ENCODE assay signal across 12 cellular contexts in the genomic region with DNA sequence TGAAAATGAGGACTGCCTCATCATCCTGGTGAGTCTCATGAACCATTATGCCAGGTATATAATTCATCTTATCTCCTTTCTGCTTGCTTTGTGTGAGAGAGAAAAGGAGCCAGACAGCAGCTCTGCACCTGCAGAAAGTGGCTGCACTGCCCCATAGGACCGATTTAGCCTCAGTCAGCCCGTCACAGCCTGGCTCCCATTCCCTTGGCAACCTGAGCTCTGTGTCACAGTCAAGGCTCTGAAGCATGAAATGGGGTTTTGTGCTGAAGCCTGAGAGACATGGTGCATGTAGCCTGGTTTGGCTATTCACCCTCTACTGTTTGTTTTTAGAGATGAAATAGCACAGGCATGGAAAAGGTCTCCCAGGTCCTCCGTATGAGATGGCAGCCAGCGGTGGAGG.
DNase-seq lines count a peak whose midpoint lies in the region; ATAC-seq and TF ChIP-seq lines count a peak whose summit lies in the region.
"Had no signal": no experiment of that assay in that cellular context is flagged by ENCODE, and none has a peak within 500 bp of the region (broad histone marks: within the 10 kb centered on the region; RNA-seq: fewer than 3 reads in every experiment).

No MANE protein-coding gene starts in this region.

- H2AFZ ChIP-seq in PC-3 (ENCODE audit: low read length) = no peak overlapping the region
- H2AFZ ChIP-seq: PC-9 had no signal

- CTCF ChIA-PET in PC-3 (lab: Charles Lee) = no interaction called here

- TF ChIP-seq CTCF in VCaP (conservative IDR thresholded peaks at IDR 0.05) (no peak), PC-3 (conservative IDR thresholded peaks at IDR 0.05; ENCODE audit: low read depth, low read length) (no peak)

- peak overlapping the region; percentile 82 for H3K27ac ChIP-seq in VCaP
- no peak overlapping the region for H3K27ac ChIP-seq in PC-3 (ENCODE audit: low read length)
- H3K27ac ChIP-seq: PC-9, testis had no signal

- DNase-seq in Caki2 (ENCODE audit: low read depth) (peak; percentile 57), NAMALWA (ENCODE audit: low spot score) (peak; percentile 91), HuH-7 (ENCODE audit: low spot score) (no peak), globus pallidus (ENCODE audit: low spot score) (no peak), PC-3 (no peak)
- DNase-seq: activated CD8-positive, alpha-beta memory T cell treated with anti-CD3 and anti-CD28 coated beads, Interleukin-2, amount 50 U/mL, for 48 hours; amniotic stem cell; PC-9; testis had no signal

- no peaks in the 10 kb centered on the region for H3K9me2 ChIP-seq in PC-3 (replicated peaks; ENCODE audit: low read length)

- H3K27me3 ChIP-seq in PC-3 (ENCODE audit: low read length) = no peaks in the 10 kb centered on the region
- H3K27me3 ChIP-seq: testis had no signal

- in situ Hi-C loops in Caki2 (cut with HindIII; ENCODE audit: low pct_unique_long_range_greater_than_20kb, low sequenced_read_pairs) = no loop called here

- POLR2A ChIA-PET in PC-3 (lab: Charles Lee; ENCODE audit: unreplicated experiment) = no interaction called here

- no peak overlapping the region for H3K9ac ChIP-seq in PC-3 (ENCODE audit: low read length)

- H3K9me3 ChIP-seq in PC-3 (ENCODE audit: low read length) = no peaks in the 10 kb centered on the region
- H3K9me3 ChIP-seq: testis had no signal

- H3K4me1 ChIP-seq in PC-3 (ENCODE audit: insufficient read depth, low read length) = no peaks in the 10 kb centered on the region
- H3K4me1 ChIP-seq: testis had no signal

- no TSS peak for BruUV-seq in PC-3 (replicated peaks; lab: Mats Ljungman, UMichigan)

- no peaks in the 10 kb centered on the region for H3K79me2 ChIP-seq in PC-3 (ENCODE audit: low read length)

- no peaks in the 10 kb centered on the region for H3F3A ChIP-seq in PC-3 (ENCODE audit: low read length, unreplicated experiment)

- ATAC-seq in GM21367 (IDR thresholded peaks at IDR 0.05; ENCODE audit: unreplicated experiment) (peak; percentile 67), PC-3 (no peak), GM21619 (IDR thresholded peaks at IDR 0.05; ENCODE audit: unreplicated experiment) (no peak)

- intact Hi-C loops in PC-3 (cut with micrococcal nuclease) = no loop called here

- H3K4me2 ChIP-seq in PC-3 (ENCODE audit: low read length) = no peak overlapping the region
- H3K4me2 ChIP-seq: PC-9 had no signal

- H3K36me3 ChIP-seq in PC-3 (ENCODE audit: low read depth, low read length) = no peaks in the 10 kb centered on the region

- H4K20me1 ChIP-seq in PC-3 (ENCODE audit: low read length) = no peaks in the 10 kb centered on the region

- no peak overlapping the region for H3K4me3 ChIP-seq in PC-3 (ENCODE audit: low read length)
- H3K4me3 ChIP-seq: PC-9, testis had no signal

Comparison
In these comparisons a context has a peak if more than half of its experiments do, and no peak if none do; other contexts are left out.
1. DNase-seq: peak in Caki2 (single experiment) and NAMALWA (single experiment); none in HuH-7 (single experiment), globus pallidus (single experiment) and PC-3 (single experiment).